ENCODE assay signal across 21 cellular contexts in the genomic region with DNA sequence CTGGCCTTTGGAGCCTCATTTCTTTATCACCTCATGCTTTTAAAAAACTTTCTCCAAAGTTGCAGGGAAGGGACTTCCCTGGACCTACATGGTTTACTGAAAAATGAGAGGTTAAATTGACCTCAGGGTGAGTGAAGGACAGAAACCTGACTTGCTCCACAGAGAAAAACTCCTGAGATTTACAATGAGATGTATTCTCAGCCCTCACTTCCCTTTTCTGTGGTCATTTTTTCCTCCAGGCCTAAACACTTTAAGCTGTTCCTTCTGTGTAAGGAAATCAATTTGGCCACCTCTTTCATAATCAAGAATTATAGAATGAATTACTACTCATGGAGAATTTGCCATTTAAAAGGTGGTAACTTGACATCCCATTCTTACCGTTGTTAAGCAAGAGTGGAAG.
"Had no signal": no experiment of that assay in that cellular context is flagged by ENCODE, and none has a peak within 500 bp of the region (broad histone marks: within the 10 kb centered on the region; RNA-seq: fewer than 3 reads in every experiment).

No MANE protein-coding gene starts in this region.

- H3K4me3 ChIP-seq: esophagus muscularis mucosa, gastroesophageal sphincter, left ventricle myocardium inferior, lower lobe of right lung, pancreas, spleen, testis, transverse colon had no signal

- ATAC-seq: gastroesophageal sphincter; left cardiac atrium; lower lobe of right lung; natural killer cell treated with Interleukin-12 subunit alpha and Interleukin-12 subunit beta and Interleukin-15 and Interleukin-18, amount 100 ng/mL, for 72 hours; pancreas; sciatic nerve; stimulated activated memory B cell treated with anti-CD40 and anti-IgM and Interleukin-4, amounts not matched to agents 10 μg/mL and 1 μg/mL and 100 μg/mL, for 72 hours had no signal

- H3K9me3 ChIP-seq: esophagus muscularis mucosa, gastroesophageal sphincter, lower lobe of right lung, pancreas, testis, transverse colon had no signal

- H3K27me3 ChIP-seq: esophagus muscularis mucosa, gastroesophageal sphincter, pancreas, spleen, testis, transverse colon had no signal

- H3K4me1 ChIP-seq: gastroesophageal sphincter, left ventricle myocardium inferior, lower lobe of right lung, pancreas, spleen, testis had no signal

- H3K36me3 ChIP-seq: esophagus muscularis mucosa, gastroesophageal sphincter, left ventricle myocardium inferior, lower lobe of right lung, pancreas, spleen, transverse colon had no signal

- DNase-seq: effector memory CD4-positive, alpha-beta T cell; immature natural killer cell; kidney; left cardiac atrium; left ventricle myocardium inferior; lower lobe of right lung; midbrain; occipital lobe; pancreas; spleen; stimulated activated CD4-positive, alpha-beta T cell treated with anti-CD3 and anti-CD28 coated beads, Interleukin-15, amount 100 ng/mL, for 24 hours; stimulated activated CD4-positive, alpha-beta T cell treated with anti-CD3 and anti-CD28 coated beads, Interleukin-1b, Interleukin-23, amount 100 ng/mL, for 48 hours; stimulated activated CD4-positive, alpha-beta T cell treated with anti-CD3 and anti-CD28 coated beads, Interleukin-4, amount 100 ng/mL, for 24 hours; testis; transverse colon had no signal

- FAIRE-seq: kidney, pancreas had no signal

- H3K27ac ChIP-seq: epithelial cell of prostate, esophagus muscularis mucosa, gastroesophageal sphincter, left ventricle myocardium inferior, lower lobe of right lung, pancreas, spleen, testis, transverse colon had no signal
